Comparison of ENCODE assay signal across 12 cellular contexts in genomic region chr12:9796916-9797315, GRCh38. TPM values are rescaled to one million over a fixed set of nuclear protein-coding genes. Genes with fewer than 3 reads are reported as not detected.
DNase-seq lines count a peak whose midpoint lies in the region; ATAC-seq, FAIRE-seq and TF ChIP-seq lines count a peak whose summit lies in the region.
"Had no signal": no experiment of that assay in that cellular context is flagged by ENCODE, and none has a peak within 500 bp of the region (broad histone marks: within the 10 kb centered on the region; RNA-seq: fewer than 3 reads in every experiment).

No MANE protein-coding gene starts in this region.

- TF ChIP-seq CTCF in fibroblast of villous mesenchyme (IDR thresholded peaks at IDR 0.05; ENCODE audit: insufficient read depth, low read depth, low read length), result no peak

- no peaks in the 10 kb centered on the region for H3K27me3 ChIP-seq in CD4-positive, CD25-positive, alpha-beta regulatory T cell (ENCODE audit: control insufficient read depth, insufficient read depth, low read length)
- H3K27me3 ChIP-seq: brain microvascular endothelial cell had no signal

- POLR2A ChIA-PET in activated CD4-positive, alpha-beta memory T cell treated with anti-CD3 and anti-CD28 coated beads, Interleukin-2, amount 10 ng/mL, durations not matched to agents 7 days and 5 days (lab: Charles Lee), result interaction anchor here (1.0 to 8.8 kb wide), 9 partner anchors 17 to 181 kb away, joined by 3 to 812 read pairs (median 7); partner anchors contain the start of genes CD69 and CLEC2B

- H3K4me3 ChIP-seq in CD4-positive, CD25-positive, alpha-beta regulatory T cell (ENCODE audit: low read depth, low read length), result peak overlapping the region; percentile 68
- no peak overlapping the region for H3K4me3 ChIP-seq in fibroblast of villous mesenchyme (ENCODE audit: low read depth, low read length)
- H3K4me3 ChIP-seq: thoracic aorta had no signal

- no peaks in the 10 kb centered on the region for H3K36me3 ChIP-seq in CD4-positive, CD25-positive, alpha-beta regulatory T cell (ENCODE audit: control insufficient read depth, insufficient read depth, low read length)
- H3K36me3 ChIP-seq: brain microvascular endothelial cell, thoracic aorta, WERI-Rb-1 had no signal

- H3K4me1 ChIP-seq in CD4-positive, CD25-positive, alpha-beta regulatory T cell (ENCODE audit: control insufficient read depth, insufficient read depth, low read length, poor library complexity, severe bottlenecking), result peaks cover 50% of the 10 kb centered on the region

- ATAC-seq in CD4-positive, CD25-positive, alpha-beta regulatory T cell (ENCODE audit: low read depth in 2 of 2), result no peak

- H3K36me3 Mint-ChIP-seq in CD4-positive, CD25-positive, alpha-beta regulatory T cell, result no peaks in the 10 kb centered on the region
- peaks cover 10% of the 10 kb centered on the region for H3K36me3 Mint-ChIP-seq in activated CD4-positive, alpha-beta memory T cell treated with anti-CD3 and anti-CD28 coated beads, Interleukin-2, amount 10 ng/mL, durations not matched to agents 7 days and 5 days (ENCODE audit: low read depth)

- no peaks in the 10 kb centered on the region for H3K9me3 ChIP-seq in CD4-positive, CD25-positive, alpha-beta regulatory T cell (ENCODE audit: control insufficient read depth in 2 of 2, low read length in 2 of 2)
- H3K9me3 ChIP-seq: thoracic aorta had no signal

- no peaks in the 10 kb centered on the region for H3K27me3 Mint-ChIP-seq in CD4-positive, CD25-positive, alpha-beta regulatory T cell
- H3K27me3 Mint-ChIP-seq in activated CD4-positive, alpha-beta memory T cell treated with anti-CD3 and anti-CD28 coated beads, Interleukin-2, amount 10 ng/mL, durations not matched to agents 7 days and 5 days, result peaks cover 4% of the 10 kb centered on the region

- H3K4me3 Mint-ChIP-seq in CD4-positive, CD25-positive, alpha-beta regulatory T cell, result peak overlapping the region in 3 of 4 donors; percentile 70 to 72 (median 71)
- H3K4me3 Mint-ChIP-seq in activated CD4-positive, alpha-beta memory T cell treated with anti-CD3 and anti-CD28 coated beads, Interleukin-2, amount 10 ng/mL, durations not matched to agents 7 days and 5 days, result peak overlapping the region; percentile 69

- peak overlapping the region in 2 of 3 donors; percentile 63 to 70 for H3K27ac Mint-ChIP-seq in CD4-positive, CD25-positive, alpha-beta regulatory T cell
- H3K27ac Mint-ChIP-seq in activated CD4-positive, alpha-beta memory T cell treated with anti-CD3 and anti-CD28 coated beads, Interleukin-2, amount 10 ng/mL, durations not matched to agents 7 days and 5 days, result peak overlapping the region; percentile 92

- no peak for DNase-seq in CD4-positive, CD25-positive, alpha-beta regulatory T cell
- no peak for DNase-seq in GM12892 (ENCODE audit: insufficient read length)
- peak; percentile 32 for DNase-seq in activated CD4-positive, alpha-beta memory T cell treated with anti-CD3 and anti-CD28 coated beads, Interleukin-2, amount 10 ng/mL, durations not matched to agents 7 days and 5 days
- peak; percentile 37 for DNase-seq in fibroblast of villous mesenchyme (ENCODE audit: low read depth)
- DNase-seq in NCI-H2227 treated with DMSO at 0.1 percent for 48 hours (lab: John Stamatoyannopoulos, UW), result no peak
- DNase-seq in EL, result no peak
- DNase-seq in NCI-H226, result no peak
- DNase-seq: brain microvascular endothelial cell, WERI-Rb-1 had no signal

- H3K9me3 Mint-ChIP-seq in CD4-positive, CD25-positive, alpha-beta regulatory T cell, result peaks cover 0 to 4% (median 0%) of the 10 kb centered on the region in 7 donors
- peaks cover 2% of the 10 kb centered on the region for H3K9me3 Mint-ChIP-seq in activated CD4-positive, alpha-beta memory T cell treated with anti-CD3 and anti-CD28 coated beads, Interleukin-2, amount 10 ng/mL, durations not matched to agents 7 days and 5 days

- CTCF ChIA-PET in activated CD4-positive, alpha-beta memory T cell treated with anti-CD3 and anti-CD28 coated beads, Interleukin-2, amount 10 ng/mL, durations not matched to agents 7 days and 5 days (lab: Charles Lee), result interaction anchor here (0.8 to 8.7 kb wide), 6 partner anchors 17 to 343 kb away, joined by 3 to 587 read pairs (median 8); partner anchors contain the start of gene CD69

- H3K27ac ChIP-seq in CD4-positive, CD25-positive, alpha-beta regulatory T cell (ENCODE audit: insufficient read depth, low read length, poor library complexity, severe bottlenecking), result peak overlapping the region; percentile 63
- H3K27ac ChIP-seq: brain microvascular endothelial cell, thoracic aorta, WERI-Rb-1 had no signal

- H3K4me1 Mint-ChIP-seq in CD4-positive, CD25-positive, alpha-beta regulatory T cell, result peaks cover 34 to 53% (median 43%) of the 10 kb centered on the region in 4 donors
- peaks cover 57% of the 10 kb centered on the region for H3K4me1 Mint-ChIP-seq in activated CD4-positive, alpha-beta memory T cell treated with anti-CD3 and anti-CD28 coated beads, Interleukin-2, amount 10 ng/mL, durations not matched to agents 7 days and 5 days

- no peak for TF ChIP-seq POLR2A in GM12892 (IDR thresholded peaks at IDR 0.05; ENCODE audit: low read depth, low read length)

- FAIRE-seq in GM12892 (lab: Jason Lieb, UNC), result peak; percentile 17
- FAIRE-seq: G401.6, HTR-8/SVneo had no signal

RNA-seq across cellular contexts. Expression of gene KLRF1, which starts 30.4 kb away (rescaled TPM):
- total RNA-seq in CD4-positive, CD25-positive, alpha-beta regulatory T cell, result not detected
- under 1 TPM; 0.49 to 0.78 (median 0.71) TPM for polyA plus RNA-seq in CD4-positive, CD25-positive, alpha-beta regulatory T cell
- polyA plus RNA-seq in GM12892 (2012; ENCODE audit: missing spikeins), result not detected
- under 1 TPM; 0.38 to 0.48 TPM for total RNA-seq in activated CD4-positive, alpha-beta memory T cell treated with anti-CD3 and anti-CD28 coated beads, Interleukin-2, amount 10 ng/mL, durations not matched to agents 7 days and 5 days
- 0.32 and 0.43 TPM in 2 replicates for total RNA-seq in fibroblast of villous mesenchyme

RNA-seq across cellular contexts. Expression of gene CD69, which starts 36.2 kb away (rescaled TPM):
- total RNA-seq in CD4-positive, CD25-positive, alpha-beta regulatory T cell, result 1,130 TPM
- polyA plus RNA-seq in CD4-positive, CD25-positive, alpha-beta regulatory T cell, result 100 to 1,000 TPM; 189 to 259 (median 222) TPM
- polyA plus RNA-seq in GM12892 (2012; ENCODE audit: missing spikeins), result 59.9 TPM
- total RNA-seq in activated CD4-positive, alpha-beta memory T cell treated with anti-CD3 and anti-CD28 coated beads, Interleukin-2, amount 10 ng/mL, durations not matched to agents 7 days and 5 days, result 100 to 1,000 TPM; 196 to 197 TPM
- not detected in 2 replicates for total RNA-seq in fibroblast of villous mesenchyme

Comparison
In these comparisons a context has a peak if more than half of its experiments do, and no peak if none do; other contexts are left out.
1. DNase-seq: peak in activated CD4-positive, alpha-beta memory T cell treated with anti-CD3 and anti-CD28 coated beads, Interleukin-2, amount 10 ng/mL, durations not matched to agents 7 days and 5 days (single experiment) and fibroblast of villous mesenchyme (single experiment); none in CD4-positive, CD25-positive, alpha-beta regulatory T cell (0 of 3), GM12892 (single experiment), NCI-H2227 treated with DMSO at 0.1 percent for 48 hours (single experiment), EL (single experiment) and NCI-H226 (single experiment).
2. RNA of gene CD69, which starts 36.2 kb away (total RNA-seq): 1,130 TPM in CD4-positive, CD25-positive, alpha-beta regulatory T cell (single experiment) and 196 to 197 TPM in activated CD4-positive, alpha-beta memory T cell treated with anti-CD3 and anti-CD28 coated beads, Interleukin-2, amount 10 ng/mL, durations not matched to agents 7 days and 5 days; not detected in fibroblast of villous mesenchyme; every median in the first group is over 100 times any median in the second.